ENCODE assay signal across 11 cellular contexts in the genomic region with DNA sequence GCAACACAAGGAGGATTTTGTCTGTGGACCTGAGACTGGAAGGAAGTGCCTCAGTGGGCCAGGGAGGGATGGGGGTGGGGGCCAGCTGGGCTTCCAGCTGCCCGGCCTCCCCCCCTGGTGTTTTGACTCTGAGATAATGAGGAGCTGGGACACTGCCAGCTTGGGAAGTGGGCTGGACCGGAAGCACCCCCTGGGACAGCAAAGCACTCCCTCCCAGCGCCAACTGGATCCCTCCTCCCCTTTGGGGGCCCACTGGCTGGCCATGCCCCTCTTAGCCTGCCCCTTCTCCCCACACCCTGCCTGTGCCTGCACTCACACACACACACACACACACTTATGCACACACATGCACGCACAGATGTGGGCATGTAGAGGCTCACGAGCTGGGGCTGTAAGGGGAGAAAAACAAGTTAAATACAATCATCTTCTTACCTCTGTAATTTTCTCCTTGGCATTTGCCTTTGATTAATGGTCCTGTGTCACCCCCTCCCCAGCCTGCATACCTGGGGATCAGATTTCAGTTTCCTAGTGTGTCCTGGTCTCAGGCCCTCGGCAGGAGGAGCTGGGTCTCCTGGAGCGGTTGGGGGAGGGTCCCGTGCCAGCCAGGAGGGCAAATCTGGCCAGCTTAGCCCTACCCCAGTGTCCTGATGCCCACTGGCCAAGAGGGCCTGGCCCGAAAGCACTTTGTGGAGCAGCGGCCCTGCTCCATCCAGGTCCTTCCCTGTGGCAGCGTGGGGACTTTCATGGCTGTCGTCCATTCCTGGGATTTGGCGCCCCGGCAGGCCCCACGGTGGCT. TPM values are rescaled to one million over a fixed set of nuclear protein-coding genes. Genes with fewer than 3 reads are reported as not detected.
DNase-seq lines count a peak whose midpoint lies in the region; ATAC-seq and TF ChIP-seq lines count a peak whose summit lies in the region.
"Had no signal": no experiment of that assay in that cellular context is flagged by ENCODE, and none has a peak within 500 bp of the region (broad histone marks: within the 10 kb centered on the region; RNA-seq: fewer than 3 reads in every experiment).

No MANE protein-coding gene starts in this region.

- peaks cover 17% of the 10 kb centered on the region for H3K27me3 Mint-ChIP-seq in endothelial cell (ENCODE audit: unreplicated experiment)
- peaks cover 14% of the 10 kb centered on the region for H3K27me3 Mint-ChIP-seq in neural progenitor cell (ENCODE audit: insufficient read depth, low read depth)

- H3K4me3 ChIP-seq in neural progenitor cell (peak overlapping the region; percentile 5), PC-3 (ENCODE audit: low read length) (no peak overlapping the region), spleen (no peak overlapping the region)

- no peak overlapping the region for H2AFZ ChIP-seq in neural progenitor cell (replicated peaks)
- H2AFZ ChIP-seq in PC-3 (ENCODE audit: low read length): no peak overlapping the region

- no TSS peak for BruUV-seq in PC-3 (replicated peaks; lab: Mats Ljungman, UMichigan)

- CTCF ChIA-PET in PC-3 (lab: Charles Lee): no interaction called here

- H3K36me3 Mint-ChIP-seq in endothelial cell (ENCODE audit: low read depth, unreplicated experiment) (no peaks in the 10 kb centered on the region), neural progenitor cell (peaks cover 5% of the 10 kb centered on the region)

- peak overlapping the region; percentile 40 for H3K27ac ChIP-seq in neural progenitor cell
- H3K27ac ChIP-seq in PC-3 (ENCODE audit: low read length): no peak overlapping the region
- peak overlapping the region in 2 of 8 donors; percentile 79 to 84 for H3K27ac ChIP-seq in spleen

- H3K4me3 Mint-ChIP-seq in endothelial cell (ENCODE audit: unreplicated experiment) (peak overlapping the region; percentile 81), neural progenitor cell (peak overlapping the region; percentile 70)

- H3K4me1 Mint-ChIP-seq in endothelial cell (ENCODE audit: unreplicated experiment): peaks cover 58% of the 10 kb centered on the region
- peaks cover 71% of the 10 kb centered on the region for H3K4me1 Mint-ChIP-seq in neural progenitor cell

- H3K4me1 ChIP-seq in neural progenitor cell: peaks cover 53% of the 10 kb centered on the region
- peaks cover 12% of the 10 kb centered on the region for H3K4me1 ChIP-seq in PC-3 (ENCODE audit: insufficient read depth, low read length)
- H3K4me1 ChIP-seq in spleen: peaks cover 38 to 99% (median 84%) of the 10 kb centered on the region in 6 donors

- H3K4me2 ChIP-seq in neural progenitor cell (peak overlapping the region; percentile 68), PC-3 (ENCODE audit: low read length) (no peak overlapping the region)

- H4K20me1 ChIP-seq in neural progenitor cell (ENCODE audit: low read depth) (peaks cover 50% of the 10 kb centered on the region), PC-3 (ENCODE audit: low read length) (no peaks in the 10 kb centered on the region; the same call in 1 of the 2 replicates)

- no peak; the same call in 1 of the 2 replicates for TF ChIP-seq EP300 in Ishikawa (IDR thresholded peaks at IDR 0.05; ENCODE audit: borderline replicate concordance)

- POLR2A ChIA-PET in PC-3 (lab: Charles Lee; ENCODE audit: unreplicated experiment): interaction anchor here (0.7 kb wide), 1 partner anchor 391 kb away, joined by 6 read pairs; no protein-coding TSS in a partner anchor

- DNase-seq in COR-L47 (lab: John Stamatoyannopoulos, UW) (peak; percentile 75), endothelial cell (ENCODE audit: low spot score) (no peak), neural progenitor cell (ENCODE audit: low spot score) (peak; percentile 48), PC-3 (no peak), spleen (no peak)
- DNase-seq: erythroblast, T-helper 2 cell had no signal

- intact Hi-C loops in PC-3 (cut with micrococcal nuclease) (no loop called here), spleen (cut with DNase I; ENCODE audit: low total_unique reads) (no loop called here)

- no peak for TF ChIP-seq CTCF in endothelial cell (IDR thresholded peaks at IDR 0.05; ENCODE audit: unreplicated experiment)
- no peak for TF ChIP-seq CTCF in neural progenitor cell (IDR thresholded peaks at IDR 0.05)
- no peak for TF ChIP-seq CTCF in PC-3 (conservative IDR thresholded peaks at IDR 0.05; ENCODE audit: low read depth, low read length)
- TF ChIP-seq CTCF in spleen (IDR thresholded peaks at IDR 0.05 in 8 of 11, conservative IDR thresholded peaks at IDR 0.05 in 3 of 11): no peak

- H3K9me3 ChIP-seq in neural progenitor cell (ENCODE audit: low read depth) (no peaks in the 10 kb centered on the region), PC-3 (ENCODE audit: low read length) (no peaks in the 10 kb centered on the region), spleen (no peaks in the 10 kb centered on the region)

- TF ChIP-seq RAD21 in Ishikawa (IDR thresholded peaks at IDR 0.05; ENCODE audit: low read depth): no peak

- peaks cover 80% of the 10 kb centered on the region for H3K79me2 ChIP-seq in neural progenitor cell (ENCODE audit: low read depth)
- no peaks in the 10 kb centered on the region for H3K79me2 ChIP-seq in PC-3 (ENCODE audit: low read length)

- 68 to 76% (median 74%) methylated on average over 13 to 15 of the region's 15 CpGs for WGBS in spleen, 5 donors

- H3K9me2 ChIP-seq in PC-3 (replicated peaks; ENCODE audit: low read length): no peaks in the 10 kb centered on the region

- peaks cover 52% of the 10 kb centered on the region for H3F3A ChIP-seq in neural progenitor cell (ENCODE audit: low read depth)
- H3F3A ChIP-seq in PC-3 (ENCODE audit: low read length, unreplicated experiment): no peaks in the 10 kb centered on the region

- H3K9ac ChIP-seq in neural progenitor cell (no peak overlapping the region), PC-3 (ENCODE audit: low read length) (no peak overlapping the region)

- peak overlapping the region; percentile 82 for H3K27ac Mint-ChIP-seq in endothelial cell (ENCODE audit: unreplicated experiment)
- H3K27ac Mint-ChIP-seq in neural progenitor cell: peak overlapping the region; percentile 98

- H3K9me3 Mint-ChIP-seq in endothelial cell (ENCODE audit: unreplicated experiment): no peaks in the 10 kb centered on the region
- no peaks in the 10 kb centered on the region for H3K9me3 Mint-ChIP-seq in neural progenitor cell

- H3K36me3 ChIP-seq in neural progenitor cell (no peaks in the 10 kb centered on the region), PC-3 (ENCODE audit: low read depth, low read length) (no peaks in the 10 kb centered on the region), spleen (no peaks in the 10 kb centered on the region)

- H3K27me3 ChIP-seq in neural progenitor cell: peaks cover 11% of the 10 kb centered on the region
- no peaks in the 10 kb centered on the region for H3K27me3 ChIP-seq in PC-3 (ENCODE audit: low read length)
- peaks cover 0 to 29% (median 13%) of the 10 kb centered on the region in 7 donors for H3K27me3 ChIP-seq in spleen (replicated peaks in 1 of 7)

- ATAC-seq in PC-3 (no peak), HG02763 (IDR thresholded peaks at IDR 0.05; ENCODE audit: unreplicated experiment) (no peak), GM21528 (IDR thresholded peaks at IDR 0.05; ENCODE audit: low FRiP score, unreplicated experiment) (no peak)

- TF ChIP-seq POLR2A in spleen (IDR thresholded peaks at IDR 0.05): no peak

TF ChIP-seq in Ishikawa, 13 proteins besides CTCF, POLR2A, EP300 and RAD21:
- peak; percentile 79 for TF ChIP-seq TEAD4 (IDR thresholded peaks at IDR 0.05)
- TF ChIP-seq ZBTB7A (IDR thresholded peaks at IDR 0.05; ENCODE audit: low read depth): peak; percentile 39; the same call in 1 of the 2 replicates
- TF ChIP-seq TCF12 (IDR thresholded peaks at IDR 0.05; ENCODE audit: low read depth): peak; percentile 24; the same call in 1 of the 2 replicates
- TF ChIP-seq CREB1 (IDR thresholded peaks at IDR 0.05; ENCODE audit: low read depth): no peak

RNA-seq across cellular contexts. Expression of a gene that starts 3.6 kb away (rescaled TPM):
- total RNA-seq in endothelial cell (ENCODE audit: unreplicated experiment) (279 TPM), neural progenitor cell (ENCODE audit: low replicate concordance) (84.6 and 146 TPM in 2 replicates), PC-3 (2014; rRNA removed) (111 and 113 TPM in 2 replicates), spleen (100 to 1,000 TPM in 2 of 7 donors, 10 to 100 TPM in 5; 58.5 to 150 (median 87.6) TPM)
- polyA plus RNA-seq in spleen: 100 to 1,000 TPM in 2 of 3 donors, 10 to 100 TPM in 1; 97.5 to 148 (median 108) TPM

RNA-seq across cellular contexts. Expression of a gene that starts 56.7 kb away (rescaled TPM):
- total RNA-seq in endothelial cell (ENCODE audit: unreplicated experiment): 0.28 TPM
- total RNA-seq in neural progenitor cell (ENCODE audit: low replicate concordance): not detected in 2 replicates
- 0.07 and 0.81 TPM in 2 replicates for total RNA-seq in PC-3 (2014; rRNA removed)
- total RNA-seq in spleen: 1 to 10 TPM; 2.5 to 6.8 (median 5.2) TPM
- polyA plus RNA-seq in spleen: 1 to 10 TPM in 2 of 3 donors, under 1 TPM in 1; 0.86 to 2.0 (median 1.7) TPM
- total RNA-seq: pulmonary artery endothelial cell had no signal

Comparison
In these comparisons a context has a peak if more than half of its experiments do, and no peak if none do; other contexts are left out.
1. DNase-seq: peak in COR-L47 (single experiment) and neural progenitor cell (single experiment); none in endothelial cell (single experiment), PC-3 (single experiment) and spleen (single experiment).